ENCODE assay signal across 21 cellular contexts in genomic region chr19:50406156-50406820, GRCh38. TPM values are rescaled to one million over a fixed set of nuclear protein-coding genes. Genes with fewer than 3 reads are reported as not detected.
DNase-seq lines count a peak whose midpoint lies in the region; ATAC-seq and TF ChIP-seq lines count a peak whose summit lies in the region.
"Had no signal": no experiment of that assay in that cellular context is flagged by ENCODE, and none has a peak within 500 bp of the region (broad histone marks: within the 10 kb centered on the region; RNA-seq: fewer than 3 reads in every experiment).

No MANE protein-coding gene starts in this region.

- ATAC-seq in activated T-cell treated with anti-CD3 and anti-CD28 coated beads, Interleukin-2, amount 50 U/mL, for 4 hours, result no peak

- H3K27ac Mint-ChIP-seq in neural progenitor cell (peak overlapping the region; percentile 21), type B pancreatic cell (no peak overlapping the region)

- no peak overlapping the region for H3K4me2 ChIP-seq in neural progenitor cell

- peak; percentile 44 for DNase-seq in H7
- peak; percentile 33 for DNase-seq in ecto neural progenitor cell (ENCODE audit: low spot score)
- DNase-seq in neural progenitor cell (ENCODE audit: low spot score), result no peak
- DNase-seq in type B pancreatic cell (ENCODE audit: extremely low spot score, unreplicated experiment), result no peak
- no peak for DNase-seq in activated T-cell treated with anti-CD3 and anti-CD28 coated beads, Interleukin-2, amount 50 U/mL, for 4 hours
- DNase-seq in erythroblast (lab: John Stamatoyannopoulos, UW), result no peak
- DNase-seq: BE2C; DMS 273 treated with DMSO at 0.1 percent for 48 hours; DMS79 treated with DMSO at 0.1 percent for 48 hours; H9; IMR-90; NCI-H1105; NCI-H2029 treated with DMSO at 0.1 percent for 48 hours; NCI-H345; NCI-H524; NCI-H774; NK-92 treated with Interleukin-12 subunit alpha and Interleukin-12 subunit beta, amount 100 ng/mL, for 24 hours; SHP77 treated with DMSO at 0.1 percent for 48 hours had no signal

- H3K9me3 ChIP-seq in neural progenitor cell (ENCODE audit: low read depth), result no peaks in the 10 kb centered on the region
- H3K9me3 ChIP-seq: BE2C had no signal

- H3K9me3 Mint-ChIP-seq in neural progenitor cell (no peaks in the 10 kb centered on the region), type B pancreatic cell (no peaks in the 10 kb centered on the region)
- H3K9me3 Mint-ChIP-seq in activated T-cell treated with anti-CD3 and anti-CD28 coated beads, Interleukin-2, amount 50 U/mL, for 4 hours, result no peaks in the 10 kb centered on the region
- H3K9me3 Mint-ChIP-seq: H9 had no signal

- H3K36me3 ChIP-seq in H7 (replicated peaks; ENCODE audit: control insufficient read depth, insufficient read depth, low read length) (peaks cover 26% of the 10 kb centered on the region), neural progenitor cell (no peaks in the 10 kb centered on the region)

- H3F3A ChIP-seq in neural progenitor cell (ENCODE audit: low read depth), result no peaks in the 10 kb centered on the region

- no peaks in the 10 kb centered on the region for H3K4me1 Mint-ChIP-seq in neural progenitor cell
- no peaks in the 10 kb centered on the region for H3K4me1 Mint-ChIP-seq in type B pancreatic cell (ENCODE audit: unreplicated experiment)
- no peaks in the 10 kb centered on the region for H3K4me1 Mint-ChIP-seq in activated T-cell treated with anti-CD3 and anti-CD28 coated beads, Interleukin-2, amount 50 U/mL, for 4 hours (ENCODE audit: low read depth)
- H3K4me1 Mint-ChIP-seq: H9 had no signal

- H2AFZ ChIP-seq in neural progenitor cell (replicated peaks), result no peak overlapping the region

- no peak overlapping the region for H3K27ac ChIP-seq in neural progenitor cell
- H3K27ac ChIP-seq: RWPE1, SK-N-MC had no signal

- no peaks in the 10 kb centered on the region for H3K79me2 ChIP-seq in neural progenitor cell (ENCODE audit: low read depth)

- TF ChIP-seq CTCF in neural progenitor cell (IDR thresholded peaks at IDR 0.05) (no peak), type B pancreatic cell (conservative IDR thresholded peaks at IDR 0.05) (no peak)

- peaks cover 2% of the 10 kb centered on the region for H3K27me3 Mint-ChIP-seq in neural progenitor cell (ENCODE audit: insufficient read depth, low read depth)
- no peaks in the 10 kb centered on the region for H3K27me3 Mint-ChIP-seq in type B pancreatic cell
- no peaks in the 10 kb centered on the region for H3K27me3 Mint-ChIP-seq in activated T-cell treated with anti-CD3 and anti-CD28 coated beads, Interleukin-2, amount 50 U/mL, for 4 hours (ENCODE audit: low read depth)

- H3K27me3 ChIP-seq in H7 (ENCODE audit: control insufficient read depth, insufficient read depth, low read length), result no peaks in the 10 kb centered on the region
- H3K27me3 ChIP-seq in neural progenitor cell, result no peaks in the 10 kb centered on the region
- H3K27me3 ChIP-seq: BE2C had no signal

- H4K20me1 ChIP-seq in neural progenitor cell (ENCODE audit: low read depth), result no peaks in the 10 kb centered on the region

- no peak overlapping the region for H3K9ac ChIP-seq in neural progenitor cell

- no peaks in the 10 kb centered on the region for H3K4me1 ChIP-seq in neural progenitor cell
- H3K4me1 ChIP-seq: BE2C had no signal

- H3K4me3 ChIP-seq in H7 (ENCODE audit: insufficient read depth, low read depth, low read length) (no peak overlapping the region), neural progenitor cell (no peak overlapping the region)
- H3K4me3 ChIP-seq: SK-N-MC had no signal

- H3K36me3 Mint-ChIP-seq in neural progenitor cell (peaks cover 13% of the 10 kb centered on the region), type B pancreatic cell (peaks cover 8% of the 10 kb centered on the region)
- peaks cover 7% of the 10 kb centered on the region for H3K36me3 Mint-ChIP-seq in activated T-cell treated with anti-CD3 and anti-CD28 coated beads, Interleukin-2, amount 50 U/mL, for 4 hours (ENCODE audit: insufficient read depth)

- no peak overlapping the region for H3K4me3 Mint-ChIP-seq in neural progenitor cell
- H3K4me3 Mint-ChIP-seq in type B pancreatic cell, result no peak overlapping the region
- H3K4me3 Mint-ChIP-seq in activated T-cell treated with anti-CD3 and anti-CD28 coated beads, Interleukin-2, amount 50 U/mL, for 4 hours, result no peak overlapping the region
- H3K4me3 Mint-ChIP-seq: H9 had no signal

- no peak for TF ChIP-seq POLR2A in erythroblast (IDR thresholded peaks at IDR 0.05; ENCODE audit: low read length)

RNA-seq across cellular contexts. Expression of gene SPIB, which starts 12.4 kb away (rescaled TPM):
- 0.81 and 8.8 TPM in 2 replicates for total RNA-seq in H7 (2014; rRNA removed; shearing (Covaris generic))
- 0.31 TPM in 1 of 2 replicates, not detected in the other for total RNA-seq in neural progenitor cell (ENCODE audit: low replicate concordance)
- 2.6 and 3.0 TPM in 2 replicates for total RNA-seq in type B pancreatic cell (ENCODE audit: low replicate concordance)
- 1 to 10 TPM; 1.9 to 6.7 (median 2.1) TPM for total RNA-seq in activated T-cell treated with anti-CD3 and anti-CD28 coated beads, Interleukin-2, amount 50 U/mL, for 4 hours
- total RNA-seq: IMR-90 had no signal

RNA-seq across cellular contexts. Expression of gene POLD1, which starts 22.1 kb away (rescaled TPM):
- 167 and 185 TPM in 2 replicates for total RNA-seq in H7 (2014; rRNA removed; shearing (Covaris generic))
- total RNA-seq in neural progenitor cell (ENCODE audit: low replicate concordance) (36.7 and 123 TPM in 2 replicates), type B pancreatic cell (ENCODE audit: low replicate concordance) (43.6 and 91.8 TPM in 2 replicates)
- total RNA-seq in activated T-cell treated with anti-CD3 and anti-CD28 coated beads, Interleukin-2, amount 50 U/mL, for 4 hours, result 100 to 1,000 TPM; 182 to 246 (median 214) TPM

RNA-seq across cellular contexts. Expression of gene MYBPC2, which starts 26.4 kb away (rescaled TPM):
- total RNA-seq in H7 (2014; rRNA removed; shearing (Covaris generic)), result 0.24 and 0.55 TPM in 2 replicates
- total RNA-seq in neural progenitor cell (ENCODE audit: low replicate concordance) (0.65 and 0.77 TPM in 2 replicates), type B pancreatic cell (ENCODE audit: low replicate concordance) (0.12 TPM in 1 of 2 replicates, not detected in the other)
- total RNA-seq in activated T-cell treated with anti-CD3 and anti-CD28 coated beads, Interleukin-2, amount 50 U/mL, for 4 hours, result under 1 TPM in 2 of 3 donors, not detected in 1; 0.08 to 0.60 TPM
- total RNA-seq: A673, IMR-90 had no signal

RNA-seq across cellular contexts. Expression of gene NR1H2, which starts 30.0 kb away (rescaled TPM):
- 73.7 and 90.1 TPM in 2 replicates for total RNA-seq in H7 (2014; rRNA removed; shearing (Covaris generic))
- 25.4 and 47.2 TPM in 2 replicates for total RNA-seq in neural progenitor cell (ENCODE audit: low replicate concordance)
- 30.3 and 41.0 TPM in 2 replicates for total RNA-seq in type B pancreatic cell (ENCODE audit: low replicate concordance)
- total RNA-seq in activated T-cell treated with anti-CD3 and anti-CD28 coated beads, Interleukin-2, amount 50 U/mL, for 4 hours, result 100 to 1,000 TPM; 106 to 107 (median 106) TPM

RNA-seq across cellular contexts. Expression of gene NAPSA, which starts 40.8 kb away (rescaled TPM):
- 0.44 and 0.59 TPM in 2 replicates for total RNA-seq in H7 (2014; rRNA removed; shearing (Covaris generic))
- total RNA-seq in neural progenitor cell (ENCODE audit: low replicate concordance), result 0.11 and 2.3 TPM in 2 replicates
- total RNA-seq in type B pancreatic cell (ENCODE audit: low replicate concordance), result 2.3 and 6.0 TPM in 2 replicates
- total RNA-seq in activated T-cell treated with anti-CD3 and anti-CD28 coated beads, Interleukin-2, amount 50 U/mL, for 4 hours, result 10 to 100 TPM in 2 of 3 donors, 1 to 10 TPM in 1; 9.1 to 21.1 (median 10.4) TPM
- total RNA-seq: IMR-90 had no signal

Comparison
In these comparisons a context has a peak if more than half of its experiments do, and no peak if none do; other contexts are left out.
1. DNase-seq: peak in H7 (single experiment) and ecto neural progenitor cell (single experiment); none in neural progenitor cell (single experiment), type B pancreatic cell (single experiment), activated T-cell treated with anti-CD3 and anti-CD28 coated beads, Interleukin-2, amount 50 U/mL, for 4 hours (single experiment) and erythroblast (0 of 2).